Comparison of ENCODE assay signal across 1 cellular context in the genomic region with DNA sequence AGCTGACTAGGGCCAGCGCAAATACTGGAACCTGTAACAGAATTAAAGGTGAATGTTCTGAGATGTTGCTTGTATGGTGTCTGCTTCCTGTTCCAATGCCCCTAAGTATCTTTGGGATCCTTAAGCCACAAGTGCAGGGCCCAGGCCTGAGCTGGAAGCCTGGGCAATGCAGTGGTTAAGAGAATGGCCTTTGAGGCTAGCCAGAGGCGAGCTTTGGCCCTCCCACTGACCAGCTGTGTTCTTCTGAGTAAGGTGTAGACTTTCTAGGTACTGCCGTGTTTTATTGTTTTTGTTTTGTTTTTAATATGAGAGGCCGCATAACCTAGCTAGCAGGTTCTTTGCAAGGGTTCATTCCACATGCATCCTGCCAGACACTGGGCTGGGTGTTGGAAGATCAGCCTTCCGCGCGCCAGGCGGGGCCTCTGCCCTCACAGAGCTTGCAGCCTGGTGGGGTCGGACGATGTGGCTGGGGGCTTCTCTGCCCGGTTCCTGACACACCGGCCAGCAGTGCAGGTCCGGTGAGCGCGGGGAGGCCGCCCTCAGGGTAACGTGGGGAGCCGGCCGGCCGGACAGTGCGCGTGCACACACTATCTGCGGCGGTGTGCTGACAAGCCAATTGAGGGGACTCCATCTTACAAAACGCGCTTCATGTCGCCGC.
TF ChIP-seq lines count a peak whose summit lies in the region.

No MANE protein-coding gene starts in this region.

TF ChIP-seq in endothelial cell of umbilical vein, 7 proteins besides CTCF, POLR2A, EP300 and RAD21:
- TF ChIP-seq POLR2AphosphoS5 (IDR thresholded peaks at IDR 0.05; ENCODE audit: insufficient read depth, low read depth, low read length) (no peak), FOS (IDR thresholded peaks at IDR 0.05; ENCODE audit: borderline replicate concordance, insufficient read depth, low read length) (no peak), MYC (IDR thresholded peaks at IDR 0.05; ENCODE audit: low read depth, low read length) (no peak), EZH2 (IDR thresholded peaks at IDR 0.05; ENCODE audit: borderline replicate concordance, low read depth, low read length, severe bottlenecking) (no peak), GATA2 (IDR thresholded peaks at IDR 0.05; ENCODE audit: insufficient read depth, insufficient read length, low read depth, low read length) (no peak), JUN (IDR thresholded peaks at IDR 0.05; ENCODE audit: borderline replicate concordance, insufficient read depth, insufficient read length, low read depth) (no peak)
- TF ChIP-seq, protein P1, sequence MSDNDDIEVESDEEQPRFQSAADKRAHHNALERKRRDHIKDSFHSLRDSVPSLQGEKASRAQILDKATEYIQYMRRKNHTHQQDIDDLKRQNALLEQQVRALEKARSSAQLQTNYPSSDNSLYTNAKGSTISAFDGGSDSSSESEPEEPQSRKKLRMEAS (IDR thresholded peaks at IDR 0.05; ENCODE audit: insufficient read depth, insufficient read length) = no peak
